Comparison of ENCODE assay signal across 28 cellular contexts in genomic region chr16:67433131-67433719, GRCh38. TPM values are rescaled to one million over a fixed set of nuclear protein-coding genes. Genes with fewer than 3 reads are reported as not detected.
DNase-seq lines count a peak whose midpoint lies in the region; ATAC-seq and TF ChIP-seq lines count a peak whose summit lies in the region.
"Had no signal": no experiment of that assay in that cellular context is flagged by ENCODE, and none has a peak within 500 bp of the region (broad histone marks: within the 10 kb centered on the region; RNA-seq: fewer than 3 reads in every experiment).

No MANE protein-coding gene starts in this region.

- ATAC-seq in GM23338, result no peak
- ATAC-seq: activated CD4-positive, CD25-positive, alpha-beta regulatory T cell treated with anti-CD3 and anti-CD28 coated beads, Interleukin-2, amount 50 U/mL, for 24 hours; left colon had no signal

- H3K4me2 ChIP-seq in GM23338, result peak overlapping the region; percentile 98

- intact Hi-C loops in colonic mucosa (cut with DNase I), result no loop called here
- intact Hi-C loops in testis (cut with DNase I; ENCODE audit: low total_unique reads), result no loop called here

- TF ChIP-seq POLR2A in suprapubic skin (IDR thresholded peaks at IDR 0.05), result no peak
- TF ChIP-seq POLR2A in testis (IDR thresholded peaks at IDR 0.05), result no peak

- no peaks in the 10 kb centered on the region for H4K20me1 ChIP-seq in GM23338 (replicated peaks; ENCODE audit: insufficient read depth)

- peaks cover 16% of the 10 kb centered on the region for H3K36me3 Mint-ChIP-seq in GM23338 (ENCODE audit: low read depth)

- no peak overlapping the region for H2AFZ ChIP-seq in GM23338

- H3K27ac Mint-ChIP-seq in GM23338, result no peak overlapping the region
- H3K27ac Mint-ChIP-seq: memory B cell had no signal

- H3K4me3 Mint-ChIP-seq in GM23338, result peak overlapping the region; percentile 7; the same call in 1 of the 3 replicates
- H3K4me3 Mint-ChIP-seq: memory B cell had no signal

- H3K27me3 Mint-ChIP-seq in GM23338 (ENCODE audit: insufficient read depth, low read depth, poor library complexity), result peaks cover 37% of the 10 kb centered on the region

- no peaks in the 10 kb centered on the region for H3K9me2 ChIP-seq in GM23338 (ENCODE audit: insufficient read depth)

- in situ Hi-C loops in GM13977 (cut with MboI; ENCODE audit: low pct_unique_long_range_greater_than_20kb, low sequenced_read_pairs, unreplicated experiment), result no loop called here

- H3K9me3 ChIP-seq in colonic mucosa, result no peaks in the 10 kb centered on the region
- no peaks in the 10 kb centered on the region for H3K9me3 ChIP-seq in mucosa of stomach (ENCODE audit: control insufficient read depth, low read length)
- H3K9me3 ChIP-seq in suprapubic skin, result no peaks in the 10 kb centered on the region
- no peaks in the 10 kb centered on the region for H3K9me3 ChIP-seq in testis
- H3K9me3 ChIP-seq: SJCRH30 had no signal

- peaks cover 23% of the 10 kb centered on the region for H3K27me3 ChIP-seq in GM23338 (ENCODE audit: insufficient read depth)
- H3K27me3 ChIP-seq in colonic mucosa, result no peaks in the 10 kb centered on the region
- no peaks in the 10 kb centered on the region for H3K27me3 ChIP-seq in mucosa of stomach (ENCODE audit: control insufficient read depth, insufficient read depth, low read length)
- H3K27me3 ChIP-seq in suprapubic skin, result peaks cover 4% of the 10 kb centered on the region
- no peaks in the 10 kb centered on the region for H3K27me3 ChIP-seq in testis
- H3K27me3 ChIP-seq: SJCRH30 had no signal

- WGBS in suprapubic skin, result 72% methylated on average over 4 of the region's 5 CpGs
- WGBS in testis, 2 donors, result 70 to 85% methylated on average over 5 of the region's 5 CpGs

- TF ChIP-seq CTCF in GM23338 (conservative IDR thresholded peaks at IDR 0.05; ENCODE audit: low read depth in 2 of 2) (no peak), colonic mucosa (IDR thresholded peaks at IDR 0.05) (no peak), suprapubic skin (IDR thresholded peaks at IDR 0.05) (no peak), testis (IDR thresholded peaks at IDR 0.05) (no peak), GM13977 (IDR thresholded peaks at IDR 0.05; ENCODE audit: extremely low read depth, insufficient read depth, missing control alignments) (no peak)

- TF ChIP-seq EP300 in suprapubic skin (IDR thresholded peaks at IDR 0.05), result no peak

- H3K79me2 ChIP-seq in GM23338 (replicated peaks; ENCODE audit: insufficient read depth), result no peaks in the 10 kb centered on the region

- H3F3A ChIP-seq in GM23338 (replicated peaks; ENCODE audit: low read depth), result 0 out of 2 replicates have a peak, but pooled peaks cover 4% of the 10 kb centered on the region

- peaks cover 3% of the 10 kb centered on the region; the same call in 1 of the 2 replicates for H3K36me3 ChIP-seq in GM23338 (ENCODE audit: insufficient read depth)
- H3K36me3 ChIP-seq in colonic mucosa, result peaks cover 6% of the 10 kb centered on the region
- H3K36me3 ChIP-seq in mucosa of stomach (ENCODE audit: control insufficient read depth, insufficient read depth, low read length), result peaks cover 15% of the 10 kb centered on the region
- peaks cover 29% of the 10 kb centered on the region for H3K36me3 ChIP-seq in suprapubic skin
- H3K36me3 ChIP-seq in testis (ENCODE audit: low read depth, missing control alignments), result no peaks in the 10 kb centered on the region

- peaks cover 36% of the 10 kb centered on the region for H3K4me1 Mint-ChIP-seq in GM23338

- H3K4me1 ChIP-seq in GM23338 (ENCODE audit: insufficient read depth) (peaks cover 24% of the 10 kb centered on the region), colonic mucosa (peaks cover 2% of the 10 kb centered on the region), mucosa of stomach (ENCODE audit: control insufficient read depth, insufficient read depth, low read length) (peaks cover 43% of the 10 kb centered on the region), suprapubic skin (peaks cover 50% of the 10 kb centered on the region), testis (peaks cover 27% of the 10 kb centered on the region)

- DNase-seq in GM23338 (ENCODE audit: low spot score), result no peak
- no peak for DNase-seq in colonic mucosa
- no peak for DNase-seq in suprapubic skin (ENCODE audit: low spot score in 2 of 2)
- DNase-seq in testis, result no peak
- no peak for DNase-seq in cerebellum (ENCODE audit: low spot score)
- no peak for DNase-seq in GM13977 (ENCODE audit: low spot score)
- DNase-seq: activated CD4-positive, alpha-beta T cell treated with anti-CD3 and anti-CD28 coated beads, Interleukin-2, amount 50 U/mL, for 48 hours; activated naive CD4-positive, alpha-beta T cell treated with anti-CD3 and anti-CD28 coated beads, Interleukin-2, amount 10 ng/mL, durations not matched to agents 7 days and 5 days; C1 segment of cervical spinal cord; effector CD4-positive, alpha-beta T cell; GOT3; naive B cell; NCI-H1092 treated with DMSO at 0.1 percent for 48 hours; NCI-H187 treated with DMSO at 0.1 percent for 48 hours; retina; SJCRH30; stimulated activated CD4-positive, alpha-beta T cell treated with anti-CD3 and anti-CD28 coated beads, Interleukin-2, amount 100 ng/mL, for 48 hours had no signal

- H3K27ac ChIP-seq in GM23338 (ENCODE audit: low read depth) (no peak overlapping the region), colonic mucosa (peak overlapping the region; percentile 87), suprapubic skin (peak overlapping the region; percentile 12), testis (no peak overlapping the region)
- H3K27ac ChIP-seq: SJCRH30 had no signal

- 0 out of 2 replicates have a peak overlapping the region, but pooled peaks have one; percentile 85 for H3K4me3 ChIP-seq in GM23338
- peak overlapping the region; percentile 52 for H3K4me3 ChIP-seq in colonic mucosa
- H3K4me3 ChIP-seq in mucosa of stomach (ENCODE audit: low read length), result no peak overlapping the region
- peak overlapping the region; percentile 53 for H3K4me3 ChIP-seq in suprapubic skin
- no peak overlapping the region for H3K4me3 ChIP-seq in testis
- H3K4me3 ChIP-seq: SJCRH30 had no signal

- H3K9me3 Mint-ChIP-seq in GM23338, result peaks cover 3% of the 10 kb centered on the region; the same call in 1 of the 3 replicates
- H3K9me3 Mint-ChIP-seq: activated naive CD4-positive, alpha-beta T cell treated with anti-CD3 and anti-CD28 coated beads, Interleukin-2, amount 10 ng/mL, durations not matched to agents 7 days and 5 days; brain; memory B cell; naive B cell had no signal

- peak overlapping the region; percentile 93 to 100 for H3K9ac ChIP-seq in colonic mucosa (ENCODE audit: low read depth in 2 of 2, low read length in 2 of 2)
- peak overlapping the region; percentile 90 for H3K9ac ChIP-seq in mucosa of stomach (ENCODE audit: low read length)

TF ChIP-seq in GM23338, 12 proteins besides CTCF, POLR2A, EP300 and RAD21 (continues in another document):
- TF ChIP-seq EZH2 (IDR thresholded peaks at IDR 0.05; ENCODE audit: low read depth, unreplicated experiment), result no peak
- TF ChIP-seq ETS1 (IDR thresholded peaks at IDR 0.05), result no peak
- TF ChIP-seq ZNF114 (CRISPR knock-in tag; IDR thresholded peaks at IDR 0.05), result no peak

RNA-seq across cellular contexts. Expression of gene HSD11B2, which starts 2.3 kb away (rescaled TPM):
- total RNA-seq in GM23338 (2014; rRNA removed; shearing (Covaris generic)), result 23.0 and 25.1 TPM in 2 replicates
- polyA plus RNA-seq in GM23338 (2016; fragmentation: Nextera tagmentation; extraction: Ambion mirVana) (14.8 and 16.6 TPM in 2 replicates), testis (ENCODE audit: insufficient read depth, low read depth, low replicate concordance) (11.5 TPM)
- total RNA-seq in colonic mucosa (100 to 1,000 TPM; 348 to 378 TPM), suprapubic skin (100 to 1,000 TPM in 1 of 4 donors, 10 to 100 TPM in 3; 45.6 to 164 (median 69.1) TPM), testis (1 to 10 TPM; 4.9 to 7.7 TPM), cerebellum (11.4 TPM)
- total RNA-seq: RPMI7951 had no signal

RNA-seq across cellular contexts. Expression of gene ZDHHC1, which starts 16.9 kb away (rescaled TPM):
- 2.3 and 2.7 TPM in 2 replicates for total RNA-seq in GM23338 (2014; rRNA removed; shearing (Covaris generic))
- polyA plus RNA-seq in GM23338 (2016; fragmentation: Nextera tagmentation; extraction: Ambion mirVana) (1.4 and 1.6 TPM in 2 replicates), testis (ENCODE audit: insufficient read depth, low read depth, low replicate concordance) (26.7 TPM)
- total RNA-seq in colonic mucosa (1 to 10 TPM; 7.9 to 8.7 TPM), suprapubic skin (10 to 100 TPM; 14.0 to 31.0 (median 23.8) TPM), testis (10 to 100 TPM; 62.0 to 62.7 TPM), cerebellum (6.8 TPM)
- total RNA-seq: SJCRH30 had no signal

RNA-seq across cellular contexts. Expression of gene TPPP3, which starts 39.9 kb away (rescaled TPM):
- total RNA-seq in GM23338 (2014; rRNA removed; shearing (Covaris generic)), result 0.28 TPM in 1 of 2 replicates, not detected in the other
- polyA plus RNA-seq in GM23338 (2016; fragmentation: Nextera tagmentation; extraction: Ambion mirVana) (0.26 and 1.3 TPM in 2 replicates), testis (ENCODE audit: insufficient read depth, low read depth, low replicate concordance) (67.6 TPM)
- total RNA-seq in colonic mucosa (10 to 100 TPM in 1 of 2 donors, 1 to 10 TPM in 1; 3.7 to 12.3 TPM), suprapubic skin (100 to 1,000 TPM in 3 of 4 donors, 10 to 100 TPM in 1; 47.6 to 182 (median 121) TPM), testis (10 to 100 TPM in 1 of 2 donors, 1 to 10 TPM in 1; 9.5 to 17.5 TPM), cerebellum (7.3 TPM)
- total RNA-seq: epithelial cell of proximal tubule had no signal

RNA-seq across cellular contexts. Expression of gene ATP6V0D1, which starts 47.7 kb away (rescaled TPM):
- 68.7 and 69.4 TPM in 2 replicates for total RNA-seq in GM23338 (2014; rRNA removed; shearing (Covaris generic))
- polyA plus RNA-seq in GM23338 (2016; fragmentation: Nextera tagmentation; extraction: Ambion mirVana) (19.5 and 20.6 TPM in 2 replicates), testis (ENCODE audit: insufficient read depth, low read depth, low replicate concordance) (165 TPM)
- total RNA-seq in colonic mucosa (100 to 1,000 TPM; 194 to 195 TPM), suprapubic skin (100 to 1,000 TPM in 3 of 4 donors, 10 to 100 TPM in 1; 90.0 to 134 (median 110) TPM), testis (100 to 1,000 TPM in 1 of 2 donors, 10 to 100 TPM in 1; 95.0 to 135 TPM), cerebellum (74.9 TPM)

RNA-seq across cellular contexts. Expression of gene AGRP, which starts 50.1 kb away (rescaled TPM):
- not detected in 2 replicates for total RNA-seq in GM23338 (2014; rRNA removed; shearing (Covaris generic))
- polyA plus RNA-seq in GM23338 (2016; fragmentation: Nextera tagmentation; extraction: Ambion mirVana), result not detected in 2 replicates
- total RNA-seq in colonic mucosa, result not detected
- not detected for total RNA-seq in suprapubic skin
- total RNA-seq in testis, result 1 to 10 TPM; 1.2 to 1.7 TPM
- not detected for polyA plus RNA-seq in testis (ENCODE audit: insufficient read depth, low read depth, low replicate concordance)
- not detected for total RNA-seq in cerebellum
- total RNA-seq: chondrocyte, epithelial cell of proximal tubule, left colon, osteocyte, RPMI7951, SJCRH30, subcutaneous adipose tissue, ureter had no signal

Comparison
In these comparisons a context has a peak if more than half of its experiments do, and no peak if none do; other contexts are left out.
1. H3K27ac ChIP-seq: peak in colonic mucosa (single experiment) and suprapubic skin (single experiment); none in GM23338 (single experiment) and testis (0 of 2).
2. H3K4me3 ChIP-seq: peak in GM23338 (single experiment), colonic mucosa (single experiment) and suprapubic skin (single experiment); none in mucosa of stomach (single experiment) and testis (0 of 2).